ENCODE assay signal across 15 cellular contexts in genomic region chr12:94178886-94179285, GRCh38.
"Had no signal": no experiment of that assay in that cellular context is flagged by ENCODE, and none has a peak within 500 bp of the region (broad histone marks: within the 10 kb centered on the region; RNA-seq: fewer than 3 reads in every experiment).

No MANE protein-coding gene starts in this region.

- H3K27ac ChIP-seq: body of pancreas, colonic mucosa, esophagus squamous epithelium, lower lobe of right lung, tibial nerve, vagina had no signal

- DNase-seq: activated naive CD8-positive, alpha-beta T cell treated with anti-CD3 and anti-CD28 coated beads for 36 hours; amygdala; body of pancreas; central memory CD4-positive, alpha-beta T cell; colonic mucosa; esophagus squamous epithelium; lower lobe of right lung; occipital lobe; stimulated activated CD4-positive, alpha-beta T cell treated with anti-CD3 and anti-CD28 coated beads, Interleukin-4, amount 100 ng/mL, for 24 hours; stimulated activated naive CD4-positive, alpha-beta T cell treated with Interleukin-2 at 50 U/mL for 16 hours; substantia nigra had no signal

- H3K27me3 ChIP-seq: body of pancreas, colonic mucosa, tibial nerve, vagina had no signal

- H3K36me3 ChIP-seq: colonic mucosa, esophagus squamous epithelium, lower lobe of right lung, tibial nerve, vagina had no signal

- H3K27ac Mint-ChIP-seq: activated naive CD8-positive, alpha-beta T cell treated with anti-CD3 and anti-CD28 coated beads for 36 hours; activated T-helper 1 cell treated with anti-CD3 and anti-CD28 coated beads, Interleukin-12 subunit alpha, Interleukin-12 subunit beta, Interleukin-2, Interleukin-4 antibody, amounts not matched to agents 30 ng/mL and 10 ng/mL and 1 ng/mL, durations not matched to agents 14 hours and 24 hours and 36 hours; nephron had no signal

- H3K4me3 ChIP-seq: body of pancreas, colonic mucosa, esophagus squamous epithelium, lower lobe of right lung, tibial nerve, vagina had no signal

- H3K4me1 ChIP-seq: colonic mucosa, vagina had no signal

- H3K9me3 ChIP-seq: body of pancreas, colonic mucosa, vagina had no signal

- H3K4me3 Mint-ChIP-seq: activated naive CD8-positive, alpha-beta T cell treated with anti-CD3 and anti-CD28 coated beads for 36 hours; activated T-helper 1 cell treated with anti-CD3 and anti-CD28 coated beads, Interleukin-12 subunit alpha, Interleukin-12 subunit beta, Interleukin-2, Interleukin-4 antibody, amounts not matched to agents 30 ng/mL and 10 ng/mL and 1 ng/mL, durations not matched to agents 14 hours and 24 hours and 36 hours; nephron had no signal

- H3K27me3 Mint-ChIP-seq: activated naive CD8-positive, alpha-beta T cell treated with anti-CD3 and anti-CD28 coated beads for 36 hours had no signal
